ENCODE assay signal across 9 cellular contexts in the genomic region with DNA sequence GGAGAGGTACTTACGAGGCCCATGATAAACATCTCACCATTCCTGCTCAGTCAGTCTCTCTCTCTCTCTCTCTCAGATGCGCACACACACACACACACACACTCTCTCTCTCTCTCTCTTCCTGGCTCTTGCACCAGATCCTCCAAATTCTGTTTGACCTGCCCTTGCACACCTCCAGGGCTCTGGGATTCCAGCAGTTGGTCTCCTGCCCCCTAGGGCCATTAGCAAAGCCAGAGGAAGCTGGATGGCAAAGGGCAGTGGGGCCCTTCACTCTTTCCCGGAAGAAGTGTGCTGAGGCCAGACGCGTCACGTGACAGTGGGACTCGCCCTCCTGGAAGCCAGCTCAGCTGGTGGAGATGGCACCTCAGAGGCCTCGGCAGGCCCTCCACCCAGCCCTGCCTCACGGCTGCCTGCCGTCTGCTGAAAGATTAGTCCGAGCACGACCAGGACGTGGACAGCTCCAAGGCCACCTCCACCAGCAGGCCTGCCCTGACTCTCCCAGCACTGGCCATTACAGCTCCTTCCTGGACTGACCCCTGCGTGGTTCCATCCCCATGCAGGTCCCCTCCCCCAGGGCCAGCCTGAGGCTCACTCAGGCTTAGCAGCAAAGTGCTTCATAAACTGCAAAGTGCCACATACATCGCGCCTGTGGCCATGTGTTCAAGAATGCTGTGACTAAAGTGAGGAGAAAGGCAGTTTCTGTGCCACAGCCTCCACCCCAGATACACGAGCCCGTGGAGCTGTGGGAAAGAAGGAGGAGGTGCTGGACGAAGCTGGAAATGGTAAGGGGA. TPM values are rescaled to one million over a fixed set of nuclear protein-coding genes. Genes with fewer than 3 reads are reported as not detected.
DNase-seq lines count a peak whose midpoint lies in the region; ATAC-seq and TF ChIP-seq lines count a peak whose summit lies in the region.
"Had no signal": no experiment of that assay in that cellular context is flagged by ENCODE, and none has a peak within 500 bp of the region (broad histone marks: within the 10 kb centered on the region; RNA-seq: fewer than 3 reads in every experiment).

No MANE protein-coding gene starts in this region.

- peak overlapping the region; percentile 82 for H3K27ac ChIP-seq in parathyroid adenoma
- H3K27ac ChIP-seq: tibial artery had no signal

- peak overlapping the region; percentile 59 for H3K4me3 ChIP-seq in parathyroid adenoma (ENCODE audit: low read depth, low read length)

- peaks cover 3% of the 10 kb centered on the region for H3K79me2 ChIP-seq in parathyroid adenoma

- DNase-seq in HFFc6 (no peak), NCI-H1048 (lab: John Stamatoyannopoulos, UW) (no peak), iPS-NIHi7 (ENCODE audit: extremely low spot score) (no peak)
- DNase-seq in activated CD4-positive, alpha-beta T cell treated with anti-CD3 and anti-CD28 coated beads, Interleukin-2, amount 50 U/mL, for 1 hour, result peak; percentile 40

- TF ChIP-seq CTCF in HFFc6 (IDR thresholded peaks at IDR 0.05) (no peak), parathyroid adenoma (IDR thresholded peaks at IDR 0.05) (no peak)

- H3K4me1 Mint-ChIP-seq in HFFc6 (ENCODE audit: low read depth), result peaks cover 11% of the 10 kb centered on the region

- H3K27me3 ChIP-seq in parathyroid adenoma (ENCODE audit: control insufficient read depth, insufficient read depth, low read length), result no peaks in the 10 kb centered on the region

- H3K27me3 Mint-ChIP-seq in HFFc6 (ENCODE audit: insufficient read depth), result peaks cover 34% of the 10 kb centered on the region

- peak overlapping the region; percentile 39 for H3K4me3 Mint-ChIP-seq in HFFc6

- H3K27ac Mint-ChIP-seq in HFFc6, result no peak overlapping the region

- peak overlapping the region; percentile 84 for H3K4me2 ChIP-seq in parathyroid adenoma (ENCODE audit: low read length)

- H2AFZ ChIP-seq in parathyroid adenoma, result peak overlapping the region; percentile 60

- no peaks in the 10 kb centered on the region for H3K9me3 ChIP-seq in parathyroid adenoma (ENCODE audit: control insufficient read depth, low read length)
- H3K9me3 ChIP-seq: tibial artery had no signal

- H3K36me3 Mint-ChIP-seq in HFFc6 (ENCODE audit: low read depth), result no peaks in the 10 kb centered on the region

- no peak overlapping the region for H3K9ac ChIP-seq in parathyroid adenoma

- H3K4me1 ChIP-seq in parathyroid adenoma, result peaks cover 20% of the 10 kb centered on the region

- ATAC-seq in esophagus mucosa (peak; percentile 58), HG03457 (IDR thresholded peaks at IDR 0.05; ENCODE audit: unreplicated experiment) (no peak), HG02571 (IDR thresholded peaks at IDR 0.05; ENCODE audit: unreplicated experiment) (no peak)

- no peaks in the 10 kb centered on the region for H3K36me3 ChIP-seq in parathyroid adenoma (ENCODE audit: control insufficient read depth, insufficient read depth, low read length)
- H3K36me3 ChIP-seq: tibial artery had no signal

- no peaks in the 10 kb centered on the region for H3K9me3 Mint-ChIP-seq in HFFc6

RNA-seq across cellular contexts. Expression of a gene that starts 3.7 kb away (rescaled TPM):
- not detected for total RNA-seq in HFFc6 (2021; fragmentation: NEBNext Ultra II Directional; extraction: Animal tissue kit (Norgen Biotek cat#: 25700))
- total RNA-seq in esophagus mucosa, result 0.96 TPM
